ENCODE assay signal across 19 cellular contexts in genomic region chr20:23157741-23158140, GRCh38.
DNase-seq lines count a peak whose midpoint lies in the region; TF ChIP-seq lines count a peak whose summit lies in the region.
"Had no signal": no experiment of that assay in that cellular context is flagged by ENCODE, and none has a peak within 500 bp of the region (broad histone marks: within the 10 kb centered on the region; RNA-seq: fewer than 3 reads in every experiment).

No MANE protein-coding gene starts in this region.

- H3K4me1 ChIP-seq in endodermal cell (ENCODE audit: control insufficient read depth, insufficient read depth, low read length) = peaks cover 24% of the 10 kb centered on the region

- TF ChIP-seq CTCF in endodermal cell (conservative IDR thresholded peaks at IDR 0.05) (no peak), osteocyte (IDR thresholded peaks at IDR 0.05) (no peak)

- H3K4me3 Mint-ChIP-seq in endodermal cell = no peak overlapping the region
- H3K4me3 Mint-ChIP-seq in osteocyte (ENCODE audit: unreplicated experiment) = no peak overlapping the region
- H3K4me3 Mint-ChIP-seq: activated naive CD4-positive, alpha-beta T cell treated with anti-CD3 and anti-CD28 coated beads, Interleukin-2, amount 50 U/mL, for 24 hours; activated T-cell treated with anti-CD3 and anti-CD28 coated beads, Interleukin-2, amount 50 U/mL, for 4 hours; mesothelial cell of epicardium had no signal

- H3K36me3 ChIP-seq in endodermal cell (ENCODE audit: control insufficient read depth, insufficient read depth, low read length) = no peaks in the 10 kb centered on the region
- H3K36me3 ChIP-seq: brain microvascular endothelial cell, SJSA1 had no signal

- H3K9me3 Mint-ChIP-seq in endodermal cell (no peaks in the 10 kb centered on the region), osteocyte (ENCODE audit: unreplicated experiment) (no peaks in the 10 kb centered on the region)
- H3K9me3 Mint-ChIP-seq: activated naive CD4-positive, alpha-beta T cell treated with anti-CD3 and anti-CD28 coated beads, Interleukin-2, amount 50 U/mL, for 24 hours; activated T-cell treated with anti-CD3 and anti-CD28 coated beads, Interleukin-2, amount 50 U/mL, for 4 hours; mesothelial cell of epicardium had no signal

- no peaks in the 10 kb centered on the region for H3K36me3 Mint-ChIP-seq in endodermal cell (ENCODE audit: low read depth)
- no peaks in the 10 kb centered on the region for H3K36me3 Mint-ChIP-seq in osteocyte (ENCODE audit: unreplicated experiment)
- H3K36me3 Mint-ChIP-seq: activated naive CD4-positive, alpha-beta T cell treated with anti-CD3 and anti-CD28 coated beads, Interleukin-2, amount 50 U/mL, for 24 hours; mesothelial cell of epicardium had no signal

- H3K4me3 ChIP-seq in endodermal cell (ENCODE audit: low read length) = no peak overlapping the region
- H3K4me3 ChIP-seq: GM12878, SJSA1 had no signal

- peak; percentile 57 for DNase-seq in EL
- peak; percentile 98 for DNase-seq in M059J (ENCODE audit: low read depth)
- DNase-seq in endodermal cell = peak; percentile 33
- DNase-seq in osteocyte (ENCODE audit: extremely low spot score, unreplicated experiment) = peak; percentile 66
- DNase-seq in GF-D8 (lab: John Stamatoyannopoulos, UW) = no peak
- DNase-seq in NCI-H524 treated with DMSO at 0.1 percent for 48 hours (lab: John Stamatoyannopoulos, UW) = no peak
- DNase-seq in 8988T = no peak
- DNase-seq in SIG-M5 treated with dmso at 0.1 percent for 504 hours (lab: John Stamatoyannopoulos, UW; ENCODE audit: unreplicated experiment) = no peak
- DNase-seq: activated CD4-positive, alpha-beta T cell treated with anti-CD3 and anti-CD28 coated beads for 4 hours; activated T-cell treated with anti-CD3 and anti-CD28 coated beads, Interleukin-2, amount 50 U/mL, for 4 hours; brain microvascular endothelial cell; COR-L47; NCI-H1048; NCI-H2081 treated with DMSO at 0.1 percent for 48 hours; NCI-H510A treated with DMSO at 0.1 percent for 48 hours had no signal

- H3K4me1 Mint-ChIP-seq in endodermal cell (peaks cover 54% of the 10 kb centered on the region), osteocyte (ENCODE audit: unreplicated experiment) (peaks cover 37% of the 10 kb centered on the region)

- H3K27ac Mint-ChIP-seq in endodermal cell (no peak overlapping the region), osteocyte (ENCODE audit: unreplicated experiment) (no peak overlapping the region)
- H3K27ac Mint-ChIP-seq: activated naive CD4-positive, alpha-beta T cell treated with anti-CD3 and anti-CD28 coated beads, Interleukin-2, amount 50 U/mL, for 24 hours; mesothelial cell of epicardium had no signal

- H3K9me3 ChIP-seq in endodermal cell (ENCODE audit: control insufficient read depth, low read length) = no peaks in the 10 kb centered on the region
- H3K9me3 ChIP-seq: SJSA1 had no signal

- no peak overlapping the region for H3K9ac ChIP-seq in endodermal cell (ENCODE audit: extremely low read depth, low read length, poor library complexity, severe bottlenecking)

- no peak overlapping the region for H3K27ac ChIP-seq in endodermal cell (ENCODE audit: low read depth, low read length)
- H3K27ac ChIP-seq: brain microvascular endothelial cell, SJSA1 had no signal

- no peaks in the 10 kb centered on the region for H3K27me3 ChIP-seq in endodermal cell (ENCODE audit: control insufficient read depth, insufficient read depth, low read length, poor library complexity, severe bottlenecking)
- H3K27me3 ChIP-seq: brain microvascular endothelial cell, SJSA1 had no signal

- H3K27me3 Mint-ChIP-seq in endodermal cell (ENCODE audit: insufficient read depth) (no peaks in the 10 kb centered on the region), osteocyte (ENCODE audit: unreplicated experiment) (no peaks in the 10 kb centered on the region)
- H3K27me3 Mint-ChIP-seq: activated naive CD4-positive, alpha-beta T cell treated with anti-CD3 and anti-CD28 coated beads, Interleukin-2, amount 50 U/mL, for 24 hours had no signal

- WGBS in endodermal cell (ENCODE audit: insufficient coverage in 1 of 2, insufficient read length in 1 of 2), 2 experiments = 89 to 94% methylated on average over 12 to 15 of the region's 15 CpGs

Comparison
In these comparisons a context has a peak if more than half of its experiments do, and no peak if none do; other contexts are left out.
1. DNase-seq: peak in EL (single experiment), M059J (single experiment), endodermal cell (single experiment) and osteocyte (single experiment); none in GF-D8 (single experiment), NCI-H524 treated with DMSO at 0.1 percent for 48 hours (single experiment), 8988T (single experiment) and SIG-M5 treated with dmso at 0.1 percent for 504 hours (single experiment).